In the genomic region with DNA sequence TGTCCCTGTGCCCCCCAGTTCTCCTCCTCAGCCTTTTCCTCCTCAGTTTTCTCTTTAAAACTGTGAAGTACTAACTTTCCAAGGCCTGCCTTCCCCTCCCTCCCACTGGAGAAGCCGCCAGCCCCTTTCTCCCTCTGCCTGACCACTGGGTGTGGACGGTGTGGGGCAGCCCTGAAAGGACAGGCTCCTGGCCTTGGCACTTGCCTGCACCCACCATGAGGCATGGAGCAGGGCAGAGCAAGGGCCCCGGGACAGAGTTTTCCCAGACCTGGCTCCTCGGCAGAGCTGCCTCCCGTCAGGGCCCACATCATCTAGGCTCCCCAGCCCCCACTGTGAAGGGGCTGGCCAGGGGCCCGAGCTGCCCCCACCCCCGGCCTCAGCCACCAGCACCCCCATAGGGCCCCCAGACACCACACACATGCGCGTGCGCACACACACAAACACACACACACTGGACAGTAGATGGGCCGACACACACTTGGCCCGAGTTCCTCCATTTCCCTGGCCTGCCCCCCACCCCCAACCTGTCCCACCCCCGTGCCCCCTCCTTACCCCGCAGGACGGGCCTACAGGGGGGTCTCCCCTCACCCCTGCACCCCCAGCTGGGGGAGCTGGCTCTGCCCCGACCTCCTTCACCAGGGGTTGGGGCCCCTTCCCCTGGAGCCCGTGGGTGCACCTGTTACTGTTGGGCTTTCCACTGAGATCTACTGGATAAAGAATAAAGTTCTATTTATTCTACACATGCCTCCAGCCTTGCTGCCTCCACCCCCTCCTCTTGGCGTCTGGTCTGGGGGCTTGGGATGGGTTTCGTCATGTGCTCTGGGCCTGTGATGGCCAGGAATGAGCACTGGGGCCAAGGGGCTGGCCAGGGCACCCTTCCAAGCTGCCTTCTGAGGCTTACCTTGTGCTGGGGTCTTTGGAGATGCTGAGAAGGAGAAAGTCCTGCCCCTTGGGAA, we compare ENCODE assay signal across 21 cellular contexts. TPM values are rescaled to one million over a fixed set of nuclear protein-coding genes. Genes with fewer than 3 reads are reported as not detected.
A peak's percentile ranks its signal among the peaks of the same experiment; 100 is the strongest.
DNase-seq lines count a peak whose midpoint lies in the region; ATAC-seq and TF ChIP-seq lines count a peak whose summit lies in the region.
"Had no signal": no experiment of that assay in that cellular context is flagged by ENCODE, and none has a peak within 500 bp of the region (broad histone marks: within the 10 kb centered on the region; RNA-seq: fewer than 3 reads in every experiment).

No MANE protein-coding gene starts in this region.

- TF ChIP-seq EP300 in gastroesophageal sphincter (IDR thresholded peaks at IDR 0.05) (no peak), upper lobe of left lung (IDR thresholded peaks at IDR 0.05) (no peak)

- intact Hi-C loops in Right ventricle myocardium superior (cut with DNase I) (loop anchor here (5.0 to 10.0 kb wide), 3 partner anchors 152 to 200 kb away; no protein-coding TSS in a partner anchor), cardiac septum (cut with DNase I) (loop anchor here (5.0 to 10.0 kb wide), 2 partner anchors 60 to 152 kb away; partner anchors contain the start of gene TOP2A)

- H3K4me1 ChIP-seq in gastroesophageal sphincter = peaks cover 0 to 64% (median 18%) of the 10 kb centered on the region in 3 donors
- peaks cover 35 to 68% (median 37%) of the 10 kb centered on the region in 4 donors for H3K4me1 ChIP-seq in upper lobe of left lung

- H3K36me3 ChIP-seq in gastroesophageal sphincter (peaks cover 0 to 48% of the 10 kb centered on the region in 2 donors), upper lobe of left lung (peaks cover 17 to 51% (median 43%) of the 10 kb centered on the region in 4 donors)

- no peak overlapping the region for H3K4me3 ChIP-seq in gastroesophageal sphincter
- H3K4me3 ChIP-seq in upper lobe of left lung = no peak overlapping the region
- H3K4me3 ChIP-seq: smooth muscle cell had no signal

- no peaks in the 10 kb centered on the region for H3K27me3 ChIP-seq in gastroesophageal sphincter
- no peaks in the 10 kb centered on the region for H3K27me3 ChIP-seq in upper lobe of left lung
- H3K27me3 ChIP-seq: brain microvascular endothelial cell had no signal

- H3K9me3 Mint-ChIP-seq in nephron = no peaks in the 10 kb centered on the region
- H3K9me3 Mint-ChIP-seq: activated naive CD4-positive, alpha-beta T cell treated with anti-CD3 and anti-CD28 coated beads for 36 hours; stimulated activated memory B cell treated with anti-CD40 and anti-IgM and Interleukin-4, amounts not matched to agents 10 μg/mL and 1 μg/mL and 100 μg/mL, for 72 hours had no signal

- TF ChIP-seq CTCF in gastroesophageal sphincter (IDR thresholded peaks at IDR 0.05) (no peak), nephron (IDR thresholded peaks at IDR 0.05; ENCODE audit: unreplicated experiment in 3 of 3) (no peak), upper lobe of left lung (IDR thresholded peaks at IDR 0.05) (no peak)

- peak; percentile 1 for ATAC-seq in Right ventricle myocardium superior (ENCODE audit: poor library complexity)
- no peak for ATAC-seq in gastroesophageal sphincter
- ATAC-seq in upper lobe of left lung (ENCODE audit: low FRiP score in 2 of 2) = peak in 1 of 2 donors; percentile 1
- no peak for ATAC-seq in HG02870 (IDR thresholded peaks at IDR 0.05; ENCODE audit: unreplicated experiment)
- ATAC-seq: stimulated activated memory B cell treated with anti-CD40 and anti-IgM and Interleukin-4, amounts not matched to agents 10 μg/mL and 1 μg/mL and 100 μg/mL, for 72 hours had no signal

- H3K27me3 Mint-ChIP-seq in nephron (ENCODE audit: low read depth) = peaks cover 20% of the 10 kb centered on the region

- H3K27ac Mint-ChIP-seq in nephron = peak overlapping the region in 2 of 3 experiments; percentile 74 to 76
- H3K27ac Mint-ChIP-seq: activated naive CD4-positive, alpha-beta T cell treated with anti-CD3 and anti-CD28 coated beads for 36 hours; stimulated activated memory B cell treated with anti-CD40 and anti-IgM and Interleukin-4, amounts not matched to agents 10 μg/mL and 1 μg/mL and 100 μg/mL, for 72 hours had no signal

- H3K36me3 Mint-ChIP-seq in nephron (ENCODE audit: low read depth) = peaks cover 23% of the 10 kb centered on the region

- DNase-seq in Right ventricle myocardium superior (peak; percentile 37), cardiac septum (ENCODE audit: low spot score) (no peak), upper lobe of left lung (no peak)
- no peak for DNase-seq in stimulated activated CD4-positive, alpha-beta T cell treated with anti-CD3 and anti-CD28 coated beads, Interleukin-2, amount 100 ng/mL, for 24 hours
- no peak for DNase-seq in stimulated activated naive CD4-positive, alpha-beta T cell (lab: John Stamatoyannopoulos, UW)
- DNase-seq: activated CD4-positive, alpha-beta T cell treated with anti-CD3 and anti-CD28 coated beads, Interleukin-2, amount 50 U/mL, for 1 hour; activated naive CD4-positive, alpha-beta T cell treated with anti-CD3 and anti-CD28 coated beads for 36 hours; brain microvascular endothelial cell; CD4-positive, CD25-positive, alpha-beta regulatory T cell; GOT3; head of caudate nucleus; Karpas-422; NCI-H1092 treated with DMSO at 0.1 percent for 48 hours; NCI-H774 had no signal

- H3K27ac ChIP-seq in gastroesophageal sphincter (peak overlapping the region in 3 of 4 donors; percentile 11 to 67 (median 55)), upper lobe of left lung (peak overlapping the region in 3 of 4 donors; percentile 4 to 75 (median 74))
- H3K27ac ChIP-seq: brain microvascular endothelial cell had no signal

- TF ChIP-seq POLR2A in gastroesophageal sphincter (IDR thresholded peaks at IDR 0.05) (no peak), upper lobe of left lung (IDR thresholded peaks at IDR 0.05) (no peak)

- peaks cover 47% of the 10 kb centered on the region for H3K4me1 Mint-ChIP-seq in nephron

- 74% methylated on average over 8 of the region's 19 CpGs; no CpG with 5 or more reads in 1 of the 2 donors for WGBS in gastroesophageal sphincter (ENCODE audit: low coverage in 1 of 2), 2 donors
- WGBS in upper lobe of left lung, 2 donors = 70 to 83% methylated on average over 8 to 17 of the region's 19 CpGs

- no peaks in the 10 kb centered on the region for H3K9me3 ChIP-seq in gastroesophageal sphincter
- H3K9me3 ChIP-seq in upper lobe of left lung = no peaks in the 10 kb centered on the region

- peak overlapping the region in 1 of 3 experiments; percentile 34 for H3K4me3 Mint-ChIP-seq in nephron
- H3K4me3 Mint-ChIP-seq: activated naive CD4-positive, alpha-beta T cell treated with anti-CD3 and anti-CD28 coated beads for 36 hours had no signal

RNA-seq across cellular contexts. Expression of gene GJD3, which starts 7.4 kb away (rescaled TPM):
- 1.3 TPM for total RNA-seq in Right ventricle myocardium superior
- 2.6 TPM for total RNA-seq in cardiac septum
- 1 to 10 TPM in 1 of 4 donors, not detected in 3; 2.5 TPM for total RNA-seq in gastroesophageal sphincter
- 1 to 10 TPM in 4 of 6 donors, not detected in 2; 1.7 to 8.4 (median 4.5) TPM for total RNA-seq in upper lobe of left lung
- total RNA-seq: A673; activated naive CD4-positive, alpha-beta T cell treated with anti-CD3 and anti-CD28 coated beads for 36 hours; CD4-positive, CD25-positive, alpha-beta regulatory T cell; kidney epithelial cell; smooth muscle cell had no signal

RNA-seq across cellular contexts. Expression of gene RARA, which starts 48.2 kb away (rescaled TPM):
- total RNA-seq in Right ventricle myocardium superior = 15.8 TPM
- 30.7 TPM for total RNA-seq in cardiac septum
- total RNA-seq in gastroesophageal sphincter = 10 to 100 TPM; 18.5 to 41.8 (median 28.5) TPM
- total RNA-seq in upper lobe of left lung = 10 to 100 TPM; 45.7 to 95.6 (median 85.9) TPM
